ENCODE assay signal across 1 cellular context in the genomic region with DNA sequence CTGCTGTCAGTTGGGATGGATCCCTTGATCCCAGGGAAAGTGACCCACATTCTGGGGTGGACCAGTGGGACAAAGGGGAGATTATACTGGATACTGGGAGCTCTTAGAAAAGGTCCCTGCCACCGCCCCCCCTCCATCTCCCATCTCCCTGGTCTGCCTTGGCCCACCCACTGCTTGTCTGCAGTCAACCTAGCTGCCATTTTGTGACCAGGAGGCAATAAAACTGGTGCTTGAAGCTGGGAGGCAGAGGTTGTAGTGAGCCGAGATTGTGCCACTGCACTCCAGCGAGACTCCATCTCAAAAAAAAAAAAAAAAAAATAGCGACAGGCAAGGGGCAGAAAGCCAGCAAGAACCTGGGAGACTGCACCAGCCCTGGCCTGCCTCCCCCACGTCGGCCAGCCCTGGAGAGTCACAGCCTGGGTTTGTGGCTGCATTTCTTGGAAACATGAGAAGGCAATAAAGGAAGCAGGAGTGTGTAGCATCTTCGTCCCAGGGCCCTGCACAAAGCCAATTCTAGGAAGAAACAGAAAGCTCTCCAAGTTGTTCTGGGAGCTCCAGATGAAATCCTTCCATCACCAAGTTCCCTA.
A peak's percentile ranks its signal among the peaks of the same experiment; 100 is the strongest.
TF ChIP-seq lines count a peak whose summit lies in the region.

No MANE protein-coding gene starts in this region.

TF ChIP-seq in K562, 482 proteins besides CTCF, POLR2A, EP300 and RAD21 (continued from another document and continues in another):
- TF ChIP-seq, protein P1, sequence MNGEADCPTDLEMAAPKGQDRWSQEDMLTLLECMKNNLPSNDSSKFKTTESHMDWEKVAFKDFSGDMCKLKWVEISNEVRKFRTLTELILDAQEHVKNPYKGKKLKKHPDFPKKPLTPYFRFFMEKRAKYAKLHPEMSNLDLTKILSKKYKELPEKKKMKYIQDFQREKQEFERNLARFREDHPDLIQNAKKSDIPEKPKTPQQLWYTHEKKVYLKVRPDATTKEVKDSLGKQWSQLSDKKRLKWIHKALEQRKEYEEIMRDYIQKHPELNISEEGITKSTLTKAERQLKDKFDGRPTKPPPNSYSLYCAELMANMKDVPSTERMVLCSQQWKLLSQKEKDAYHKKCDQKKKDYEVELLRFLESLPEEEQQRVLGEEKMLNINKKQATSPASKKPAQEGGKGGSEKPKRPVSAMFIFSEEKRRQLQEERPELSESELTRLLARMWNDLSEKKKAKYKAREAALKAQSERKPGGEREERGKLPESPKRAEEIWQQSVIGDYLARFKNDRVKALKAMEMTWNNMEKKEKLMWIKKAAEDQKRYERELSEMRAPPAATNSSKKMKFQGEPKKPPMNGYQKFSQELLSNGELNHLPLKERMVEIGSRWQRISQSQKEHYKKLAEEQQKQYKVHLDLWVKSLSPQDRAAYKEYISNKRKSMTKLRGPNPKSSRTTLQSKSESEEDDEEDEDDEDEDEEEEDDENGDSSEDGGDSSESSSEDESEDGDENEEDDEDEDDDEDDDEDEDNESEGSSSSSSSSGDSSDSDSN (IDR thresholded peaks at IDR 0.05; ENCODE audit: borderline replicate concordance in 1 of 2, low read depth in 2 of 2, low read length in 2 of 2): peak in 1 of 2 experiments; percentile 92; a peak in 2 of 4 replicates
- peak in 1 of 2 experiments; percentile 88; a peak in 2 of 4 replicates for TF ChIP-seq HDAC1 (IDR thresholded peaks at IDR 0.05)
- TF ChIP-seq CHD2 (IDR thresholded peaks at IDR 0.05; ENCODE audit: low read depth, low read length): no peak
- TF ChIP-seq, protein P2, sequence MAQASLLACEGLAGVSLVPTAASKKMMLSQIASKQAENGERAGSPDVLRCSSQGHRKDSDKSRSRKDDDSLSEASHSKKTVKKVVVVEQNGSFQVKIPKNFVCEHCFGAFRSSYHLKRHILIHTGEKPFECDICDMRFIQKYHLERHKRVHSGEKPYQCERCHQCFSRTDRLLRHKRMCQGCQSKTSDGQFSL (CRISPR knock-in tag; IDR thresholded peaks at IDR 0.05): 0 out of 2 replicates have a peak, but pooled peaks have one; percentile 54
- TF ChIP-seq, protein P2 (tag; IDR thresholded peaks at IDR 0.05): no peak
- TF ChIP-seq, protein P3, sequence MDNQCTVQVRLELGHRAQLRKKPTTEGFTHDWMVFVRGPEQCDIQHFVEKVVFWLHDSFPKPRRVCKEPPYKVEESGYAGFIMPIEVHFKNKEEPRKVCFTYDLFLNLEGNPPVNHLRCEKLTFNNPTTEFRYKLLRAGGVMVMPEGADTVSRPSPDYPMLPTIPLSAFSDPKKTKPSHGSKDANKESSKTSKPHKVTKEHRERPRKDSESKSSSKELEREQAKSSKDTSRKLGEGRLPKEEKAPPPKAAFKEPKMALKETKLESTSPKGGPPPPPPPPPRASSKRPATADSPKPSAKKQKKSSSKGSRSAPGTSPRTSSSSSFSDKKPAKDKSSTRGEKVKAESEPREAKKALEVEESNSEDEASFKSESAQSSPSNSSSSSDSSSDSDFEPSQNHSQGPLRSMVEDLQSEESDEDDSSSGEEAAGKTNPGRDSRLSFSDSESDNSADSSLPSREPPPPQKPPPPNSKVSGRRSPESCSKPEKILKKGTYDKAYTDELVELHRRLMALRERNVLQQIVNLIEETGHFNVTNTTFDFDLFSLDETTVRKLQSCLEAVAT (IDR thresholded peaks at IDR 0.05): peak in 1 of 2 experiments; percentile 71; a peak in 2 of 4 replicates
- TF ChIP-seq, protein P4, sequence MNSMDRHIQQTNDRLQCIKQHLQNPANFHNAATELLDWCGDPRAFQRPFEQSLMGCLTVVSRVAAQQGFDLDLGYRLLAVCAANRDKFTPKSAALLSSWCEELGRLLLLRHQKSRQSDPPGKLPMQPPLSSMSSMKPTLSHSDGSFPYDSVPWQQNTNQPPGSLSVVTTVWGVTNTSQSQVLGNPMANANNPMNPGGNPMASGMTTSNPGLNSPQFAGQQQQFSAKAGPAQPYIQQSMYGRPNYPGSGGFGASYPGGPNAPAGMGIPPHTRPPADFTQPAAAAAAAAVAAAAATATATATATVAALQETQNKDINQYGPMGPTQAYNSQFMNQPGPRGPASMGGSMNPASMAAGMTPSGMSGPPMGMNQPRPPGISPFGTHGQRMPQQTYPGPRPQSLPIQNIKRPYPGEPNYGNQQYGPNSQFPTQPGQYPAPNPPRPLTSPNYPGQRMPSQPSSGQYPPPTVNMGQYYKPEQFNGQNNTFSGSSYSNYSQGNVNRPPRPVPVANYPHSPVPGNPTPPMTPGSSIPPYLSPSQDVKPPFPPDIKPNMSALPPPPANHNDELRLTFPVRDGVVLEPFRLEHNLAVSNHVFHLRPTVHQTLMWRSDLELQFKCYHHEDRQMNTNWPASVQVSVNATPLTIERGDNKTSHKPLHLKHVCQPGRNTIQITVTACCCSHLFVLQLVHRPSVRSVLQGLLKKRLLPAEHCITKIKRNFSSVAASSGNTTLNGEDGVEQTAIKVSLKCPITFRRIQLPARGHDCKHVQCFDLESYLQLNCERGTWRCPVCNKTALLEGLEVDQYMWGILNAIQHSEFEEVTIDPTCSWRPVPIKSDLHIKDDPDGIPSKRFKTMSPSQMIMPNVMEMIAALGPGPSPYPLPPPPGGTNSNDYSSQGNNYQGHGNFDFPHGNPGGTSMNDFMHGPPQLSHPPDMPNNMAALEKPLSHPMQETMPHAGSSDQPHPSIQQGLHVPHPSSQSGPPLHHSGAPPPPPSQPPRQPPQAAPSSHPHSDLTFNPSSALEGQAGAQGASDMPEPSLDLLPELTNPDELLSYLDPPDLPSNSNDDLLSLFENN (IDR thresholded peaks at IDR 0.05; ENCODE audit: low read depth in 2 of 2, low read length in 2 of 2): no peak
- TF ChIP-seq SETDB1 (IDR thresholded peaks at IDR 0.05; ENCODE audit: low read length): no peak
- TF ChIP-seq, protein P5, sequence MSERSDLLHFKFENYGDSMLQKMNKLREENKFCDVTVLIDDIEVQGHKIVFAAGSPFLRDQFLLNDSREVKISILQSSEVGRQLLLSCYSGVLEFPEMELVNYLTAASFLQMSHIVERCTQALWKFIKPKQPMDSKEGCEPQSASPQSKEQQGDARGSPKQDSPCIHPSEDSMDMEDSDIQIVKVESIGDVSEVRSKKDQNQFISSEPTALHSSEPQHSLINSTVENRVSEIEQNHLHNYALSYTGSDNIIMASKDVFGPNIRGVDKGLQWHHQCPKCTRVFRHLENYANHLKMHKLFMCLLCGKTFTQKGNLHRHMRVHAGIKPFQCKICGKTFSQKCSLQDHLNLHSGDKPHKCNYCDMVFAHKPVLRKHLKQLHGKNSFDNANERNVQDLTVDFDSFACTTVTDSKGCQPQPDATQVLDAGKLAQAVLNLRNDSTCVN (CRISPR knock-in tag; IDR thresholded peaks at IDR 0.05): no peak
- no peak for TF ChIP-seq TOE1 (IDR thresholded peaks at IDR 0.05; ENCODE audit: borderline replicate concordance)
- TF ChIP-seq TOE1 (CRISPR knock-in tag; IDR thresholded peaks at IDR 0.05; ENCODE audit: borderline replicate concordance, low read depth): no peak
- TF ChIP-seq KDM2B (CRISPR knock-in tag; IDR thresholded peaks at IDR 0.05): no peak
- no peak for TF ChIP-seq GATAD2B (IDR thresholded peaks at IDR 0.05; ENCODE audit: borderline replicate concordance)
- no peak for TF ChIP-seq SP2 (IDR thresholded peaks at IDR 0.05; ENCODE audit: extremely low read depth, low read depth, low read length, poor library complexity, severe bottlenecking)
- no peak for TF ChIP-seq FOXA1 (IDR thresholded peaks at IDR 0.05; ENCODE audit: borderline replicate concordance)
- TF ChIP-seq BHLHE40 (IDR thresholded peaks at IDR 0.05; ENCODE audit: low read length): peak; percentile 35; the same call in 1 of the 2 replicates
- no peak for TF ChIP-seq ZNF253 (CRISPR knock-in tag; conservative IDR thresholded peaks at IDR 0.05)
- peak; percentile 77 for TF ChIP-seq HLTF (IDR thresholded peaks at IDR 0.05)
- TF ChIP-seq NR2C2 (CRISPR knock-in tag; IDR thresholded peaks at IDR 0.05): no peak
- TF ChIP-seq NR2C2 (tag; IDR thresholded peaks at IDR 0.05): no peak
- no peak for TF ChIP-seq CAMTA2 (CRISPR knock-in tag; conservative IDR thresholded peaks at IDR 0.05)
- TF ChIP-seq FOS (IDR thresholded peaks at IDR 0.05; ENCODE audit: extremely low read depth, insufficient read length): no peak
- no peak for TF ChIP-seq PHTF2 (CRISPR knock-in tag; IDR thresholded peaks at IDR 0.05)
- TF ChIP-seq MTA2 (IDR thresholded peaks at IDR 0.05; ENCODE audit: low read depth): no peak
- TF ChIP-seq, protein P6, sequence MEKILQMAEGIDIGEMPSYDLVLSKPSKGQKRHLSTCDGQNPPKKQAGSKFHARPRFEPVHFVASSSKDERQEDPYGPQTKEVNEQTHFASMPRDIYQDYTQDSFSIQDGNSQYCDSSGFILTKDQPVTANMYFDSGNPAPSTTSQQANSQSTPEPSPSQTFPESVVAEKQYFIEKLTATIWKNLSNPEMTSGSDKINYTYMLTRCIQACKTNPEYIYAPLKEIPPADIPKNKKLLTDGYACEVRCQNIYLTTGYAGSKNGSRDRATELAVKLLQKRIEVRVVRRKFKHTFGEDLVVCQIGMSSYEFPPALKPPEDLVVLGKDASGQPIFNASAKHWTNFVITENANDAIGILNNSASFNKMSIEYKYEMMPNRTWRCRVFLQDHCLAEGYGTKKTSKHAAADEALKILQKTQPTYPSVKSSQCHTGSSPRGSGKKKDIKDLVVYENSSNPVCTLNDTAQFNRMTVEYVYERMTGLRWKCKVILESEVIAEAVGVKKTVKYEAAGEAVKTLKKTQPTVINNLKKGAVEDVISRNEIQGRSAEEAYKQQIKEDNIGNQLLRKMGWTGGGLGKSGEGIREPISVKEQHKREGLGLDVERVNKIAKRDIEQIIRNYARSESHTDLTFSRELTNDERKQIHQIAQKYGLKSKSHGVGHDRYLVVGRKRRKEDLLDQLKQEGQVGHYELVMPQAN (IDR thresholded peaks at IDR 0.05; ENCODE audit: borderline replicate concordance): no peak
- no peak for TF ChIP-seq ZNF644 (tag; IDR thresholded peaks at IDR 0.05; ENCODE audit: low read depth)
- no peak for TF ChIP-seq PCBP2 (IDR thresholded peaks at IDR 0.05; ENCODE audit: low read depth, low read length, poor library complexity, severe bottlenecking)
- TF ChIP-seq ELF1 (tag; IDR thresholded peaks at IDR 0.05): no peak
- no peak for TF ChIP-seq TBP (optimal IDR thresholded peaks at IDR 0.05; ENCODE audit: low read depth, low read length)
- no peak for TF ChIP-seq HNRNPH1 (optimal IDR thresholded peaks at IDR 0.05; ENCODE audit: low read depth, low read length)
- TF ChIP-seq TSC22D4 (tag; IDR thresholded peaks at IDR 0.05): no peak
- no peak for TF ChIP-seq HNRNPUL1 (IDR thresholded peaks at IDR 0.05; ENCODE audit: low read length)
- no peak for TF ChIP-seq ZBTB17 (CRISPR knock-in tag; IDR thresholded peaks at IDR 0.05)
- no peak for TF ChIP-seq NUFIP1 (IDR thresholded peaks at IDR 0.05; ENCODE audit: partially characterized antibody)
- peak; percentile 52 for TF ChIP-seq ATF7 (IDR thresholded peaks at IDR 0.05)
- TF ChIP-seq ETS2 (tag; IDR thresholded peaks at IDR 0.05; ENCODE audit: borderline replicate concordance, poor library complexity, severe bottlenecking): no peak
- no peak for TF ChIP-seq ZNF324 (CRISPR knock-in tag; IDR thresholded peaks at IDR 0.05)
- no peak for TF ChIP-seq THRAP3 (IDR thresholded peaks at IDR 0.05; ENCODE audit: borderline replicate concordance)
- no peak for TF ChIP-seq HIVEP1 (CRISPR knock-in tag; IDR thresholded peaks at IDR 0.05)
- TF ChIP-seq ZNF12 (CRISPR knock-in tag; IDR thresholded peaks at IDR 0.05): no peak
- TF ChIP-seq CBX1 (IDR thresholded peaks at IDR 0.05; ENCODE audit: low read depth): no peak
- no peak for TF ChIP-seq SMAD2 (IDR thresholded peaks at IDR 0.05; ENCODE audit: low read depth, low read length)
- no peak for TF ChIP-seq TAF7 (tag; IDR thresholded peaks at IDR 0.05)
- no peak for TF ChIP-seq NFXL1 (CRISPR knock-in tag; IDR thresholded peaks at IDR 0.05)
- TF ChIP-seq KAT2B (IDR thresholded peaks at IDR 0.05; ENCODE audit: low read depth, low read length): no peak
- TF ChIP-seq, protein P7, sequence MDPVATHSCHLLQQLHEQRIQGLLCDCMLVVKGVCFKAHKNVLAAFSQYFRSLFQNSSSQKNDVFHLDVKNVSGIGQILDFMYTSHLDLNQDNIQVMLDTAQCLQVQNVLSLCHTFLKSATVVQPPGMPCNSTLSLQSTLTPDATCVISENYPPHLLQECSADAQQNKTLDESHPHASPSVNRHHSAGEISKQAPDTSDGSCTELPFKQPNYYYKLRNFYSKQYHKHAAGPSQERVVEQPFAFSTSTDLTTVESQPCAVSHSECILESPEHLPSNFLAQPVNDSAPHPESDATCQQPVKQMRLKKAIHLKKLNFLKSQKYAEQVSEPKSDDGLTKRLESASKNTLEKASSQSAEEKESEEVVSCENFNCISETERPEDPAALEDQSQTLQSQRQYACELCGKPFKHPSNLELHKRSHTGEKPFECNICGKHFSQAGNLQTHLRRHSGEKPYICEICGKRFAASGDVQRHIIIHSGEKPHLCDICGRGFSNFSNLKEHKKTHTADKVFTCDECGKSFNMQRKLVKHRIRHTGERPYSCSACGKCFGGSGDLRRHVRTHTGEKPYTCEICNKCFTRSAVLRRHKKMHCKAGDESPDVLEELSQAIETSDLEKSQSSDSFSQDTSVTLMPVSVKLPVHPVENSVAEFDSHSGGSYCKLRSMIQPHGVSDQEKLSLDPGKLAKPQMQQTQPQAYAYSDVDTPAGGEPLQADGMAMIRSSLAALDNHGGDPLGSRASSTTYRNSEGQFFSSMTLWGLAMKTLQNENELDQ (CRISPR knock-in tag; IDR thresholded peaks at IDR 0.05; ENCODE audit: borderline replicate concordance): no peak
